In the genomic region with DNA sequence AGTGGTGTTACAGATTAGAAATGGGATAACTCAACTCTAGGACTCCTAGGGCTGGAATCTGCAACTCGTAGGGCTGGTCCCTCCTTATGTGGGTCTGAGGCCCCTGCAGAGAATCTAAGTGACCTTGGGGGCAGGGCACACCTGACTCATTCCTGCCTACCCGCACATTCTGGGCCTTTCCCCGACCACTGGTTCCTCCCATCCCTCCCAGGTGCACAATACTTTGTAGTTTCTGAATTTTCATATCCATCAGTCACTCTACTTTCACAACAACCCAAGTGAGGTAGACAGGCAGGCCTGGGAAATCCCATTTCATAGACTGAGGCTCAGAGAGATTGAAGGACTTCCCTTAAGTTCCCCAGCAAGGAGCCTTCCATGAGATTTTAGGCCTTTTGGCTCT, we compare ENCODE assay signal across 10 cellular contexts. TPM values are rescaled to one million over a fixed set of nuclear protein-coding genes. Genes with fewer than 3 reads are reported as not detected.
DNase-seq lines count a peak whose midpoint lies in the region; ATAC-seq, FAIRE-seq and TF ChIP-seq lines count a peak whose summit lies in the region.
"Had no signal": no experiment of that assay in that cellular context is flagged by ENCODE, and none has a peak within 500 bp of the region (broad histone marks: within the 10 kb centered on the region; RNA-seq: fewer than 3 reads in every experiment).

No MANE protein-coding gene starts in this region.

- peaks cover 0 to 2% of the 10 kb centered on the region in 2 donors for H3K36me3 ChIP-seq in kidney (ENCODE audit: control insufficient read depth in 1 of 2, insufficient read depth in 2 of 2, low read length in 2 of 2)

- no peak for TF ChIP-seq CTCF in kidney (IDR thresholded peaks at IDR 0.05; ENCODE audit: borderline replicate concordance, extremely low read depth, insufficient read depth)

- 88% methylated on average over 3 of the region's 3 CpGs for WGBS in right cardiac atrium

- FAIRE-seq in kidney (lab: Jason Lieb, UNC) = no peak

- DNase-seq in stimulated activated CD4-positive, alpha-beta T cell treated with anti-CD3 and anti-CD28 coated beads, Interleukin-4, amount 100 ng/mL, for 24 hours = peak; percentile 18
- no peak for DNase-seq in kidney
- no peak for DNase-seq in right cardiac atrium
- no peak for DNase-seq in AML-193 (lab: John Stamatoyannopoulos, UW)
- DNase-seq: activated naive CD4-positive, alpha-beta T cell treated with anti-CD3 and anti-CD28 coated beads, Interleukin-2, amount 50 U/mL, for 16 hours; SHP77 had no signal

- H3K9me3 ChIP-seq in kidney (ENCODE audit: control insufficient read depth in 1 of 2, low read length in 2 of 2) (no peaks in the 10 kb centered on the region), right cardiac atrium (ENCODE audit: control insufficient read depth, low read length) (no peaks in the 10 kb centered on the region)

- ATAC-seq in GM18873 (IDR thresholded peaks at IDR 0.05; ENCODE audit: low FRiP score, unreplicated experiment) (peak; percentile 74), GM21529 (IDR thresholded peaks at IDR 0.05; ENCODE audit: unreplicated experiment) (peak; percentile 63), HG03457 (IDR thresholded peaks at IDR 0.05; ENCODE audit: unreplicated experiment) (peak; percentile 60), right cardiac atrium (no peak)

- intact Hi-C loops in kidney (cut with DNase I) = no loop called here
- intact Hi-C loops in right cardiac atrium (cut with DNase I) = no loop called here

- H3K9ac ChIP-seq in kidney (ENCODE audit: low read length in 2 of 2) = no peak overlapping the region

- H3K27me3 ChIP-seq in right cardiac atrium (ENCODE audit: control insufficient read depth, insufficient read depth) = no peaks in the 10 kb centered on the region

- H3K4me1 ChIP-seq in kidney (ENCODE audit: control insufficient read depth in 1 of 2, insufficient read depth in 1 of 2, low read depth in 1 of 2, low read length in 2 of 2) (peaks cover 4 to 12% of the 10 kb centered on the region in 2 donors), right cardiac atrium (ENCODE audit: control insufficient read depth, insufficient read depth, low read length) (peaks cover 4% of the 10 kb centered on the region)

- H3K4me3 ChIP-seq in kidney (ENCODE audit: low read length in 2 of 2) = no peak overlapping the region
- H3K4me3 ChIP-seq in right cardiac atrium (ENCODE audit: low read length) = no peak overlapping the region

- H3K27ac ChIP-seq in kidney (ENCODE audit: low read depth in 2 of 2, low read length in 2 of 2) (no peak overlapping the region), right cardiac atrium (ENCODE audit: low read length) (no peak overlapping the region)

RNA-seq across cellular contexts. Expression of gene CYB5R2, which starts 1.5 kb away (rescaled TPM):
- total RNA-seq in kidney (8.7 TPM), right cardiac atrium (1 to 10 TPM; 1.6 to 4.4 (median 2.8) TPM)
- polyA plus RNA-seq in kidney (ENCODE audit: insufficient read depth, low read depth, low replicate concordance) (8.2 TPM), right cardiac atrium (2.4 TPM)

RNA-seq across cellular contexts. Expression of gene OVCH2, which starts 34.5 kb away (rescaled TPM):
- total RNA-seq in kidney = 2.5 TPM
- 2.3 TPM for polyA plus RNA-seq in kidney (ENCODE audit: insufficient read depth, low read depth, low replicate concordance)
- not detected for total RNA-seq in right cardiac atrium
- not detected for polyA plus RNA-seq in right cardiac atrium
- total RNA-seq: fibroblast of lung had no signal
- polyA plus RNA-seq: fibroblast of lung had no signal

Comparison
In these comparisons a context has a peak if more than half of its experiments do, and no peak if none do; other contexts are left out.
1. ATAC-seq: peak in GM18873 (single experiment), GM21529 (single experiment) and HG03457 (single experiment); none in right cardiac atrium (0 of 2).